ENCODE assay signal across 22 cellular contexts in genomic region chr3:69460034-69460433, GRCh38.
DNase-seq lines count a peak whose midpoint lies in the region; ATAC-seq, FAIRE-seq and TF ChIP-seq lines count a peak whose summit lies in the region.
"Had no signal": no experiment of that assay in that cellular context is flagged by ENCODE, and none has a peak within 500 bp of the region (broad histone marks: within the 10 kb centered on the region; RNA-seq: fewer than 3 reads in every experiment).

No MANE protein-coding gene starts in this region.

- TF ChIP-seq CTCF in brain (conservative IDR thresholded peaks at IDR 0.05) (no peak), keratinocyte (optimal IDR thresholded peaks at IDR 0.05 in 1 of 3, IDR thresholded peaks at IDR 0.05 in 1 of 3, conservative IDR thresholded peaks at IDR 0.05 in 1 of 3; ENCODE audit: extremely low read depth in 1 of 3, insufficient read depth in 2 of 3, low read length in 3 of 3) (no peak), nephron progenitor cell (IDR thresholded peaks at IDR 0.05) (no peak), prostate gland (IDR thresholded peaks at IDR 0.05) (no peak), lower lobe of right lung (IDR thresholded peaks at IDR 0.05) (no peak)

- H3K27ac Mint-ChIP-seq in brain (peak overlapping the region in 4 of 5 experiments; percentile 59 to 90 (median 77)), nephron progenitor cell (no peak overlapping the region)
- H3K27ac Mint-ChIP-seq: CD8-positive, alpha-beta memory T cell had no signal

- no peaks in the 10 kb centered on the region for H4K20me1 ChIP-seq in keratinocyte (ENCODE audit: control insufficient read depth, extremely low read depth, insufficient read depth, low read length)

- H3K9me3 Mint-ChIP-seq in brain (peaks cover 0 to 6% (median 0%) of the 10 kb centered on the region in 5 experiments), nephron progenitor cell (no peaks in the 10 kb centered on the region)
- H3K9me3 Mint-ChIP-seq: CD8-positive, alpha-beta memory T cell had no signal

- DNase-seq in RPMI7951 (ENCODE audit: low read depth) = peak; percentile 15
- DNase-seq in keratinocyte (ENCODE audit: low read depth, low spot score) = no peak
- peak; percentile 29 for DNase-seq in retina
- DNase-seq in nephron progenitor cell = no peak
- DNase-seq in prostate gland (ENCODE audit: low spot score) = no peak
- DNase-seq in lower lobe of right lung = no peak
- DNase-seq: C1 segment of cervical spinal cord; CD8-positive, alpha-beta memory T cell; DMS79; GOT3; NCI-H1105 treated with DMSO at 0.1 percent for 48 hours; NCI-H1930; NCI-H226; NCI-H524; NCI-H82; PC-3 had no signal

- H3K27ac ChIP-seq in keratinocyte (ENCODE audit: control insufficient read depth, insufficient read depth, low read length) = peak overlapping the region; percentile 80
- H3K27ac ChIP-seq in prostate gland = no peak overlapping the region
- no peak overlapping the region for H3K27ac ChIP-seq in lower lobe of right lung
- H3K27ac ChIP-seq: RWPE1 had no signal

- H2AFZ ChIP-seq in keratinocyte (ENCODE audit: control insufficient read depth, low read length) = no peak overlapping the region

- ATAC-seq in lower lobe of right lung = no peak
- ATAC-seq: HCT116, K562, PC-3 had no signal

- no peaks in the 10 kb centered on the region for H3K27me3 Mint-ChIP-seq in brain
- H3K27me3 Mint-ChIP-seq in nephron progenitor cell (ENCODE audit: low read depth, poor library complexity) = no peaks in the 10 kb centered on the region

- H3K4me3 Mint-ChIP-seq in brain (peak overlapping the region in 2 of 5 experiments; percentile 9 to 63), nephron progenitor cell (no peak overlapping the region)
- H3K4me3 Mint-ChIP-seq: CD8-positive, alpha-beta memory T cell had no signal

- dilution Hi-C loops in keratinocyte (cut with MboI; ENCODE audit: extremely low pct_ligation_motif_present, low sequenced_read_pairs) = no loop called here

- H3K36me3 Mint-ChIP-seq in brain = no peaks in the 10 kb centered on the region
- H3K36me3 Mint-ChIP-seq in nephron progenitor cell (ENCODE audit: low read depth) = no peaks in the 10 kb centered on the region
- H3K36me3 Mint-ChIP-seq: CD8-positive, alpha-beta memory T cell had no signal

- H3K36me3 ChIP-seq in keratinocyte (ENCODE audit: control insufficient read depth in 2 of 2, extremely low read depth in 1 of 2, insufficient read depth in 2 of 2, low read length in 2 of 2) = peaks cover 1 to 3% of the 10 kb centered on the region in 2 experiments
- H3K36me3 ChIP-seq in prostate gland = no peaks in the 10 kb centered on the region
- H3K36me3 ChIP-seq in lower lobe of right lung = no peaks in the 10 kb centered on the region

- FAIRE-seq in keratinocyte (lab: Jason Lieb, UNC) = peak; percentile 76
- FAIRE-seq: GM12892, GM18507, K562 had no signal

- H3K27me3 ChIP-seq in keratinocyte (ENCODE audit: control insufficient read depth, extremely low read depth, insufficient read depth, low read length) (no peaks in the 10 kb centered on the region), prostate gland (replicated peaks; ENCODE audit: insufficient read depth) (no peaks in the 10 kb centered on the region), lower lobe of right lung (ENCODE audit: low read depth) (no peaks in the 10 kb centered on the region)

- TF ChIP-seq POLR2A in prostate gland (IDR thresholded peaks at IDR 0.05) = no peak

- 46% methylated on average over 10 of the region's 10 CpGs for WGBS in prostate gland

- H3K9me3 ChIP-seq in keratinocyte (ENCODE audit: control insufficient read depth, low read depth, low read length) = no peaks in the 10 kb centered on the region
- H3K9me3 ChIP-seq in prostate gland = no peaks in the 10 kb centered on the region
- H3K9me3 ChIP-seq in lower lobe of right lung = no peaks in the 10 kb centered on the region

- peaks cover 64% of the 10 kb centered on the region for H3K79me2 ChIP-seq in keratinocyte (ENCODE audit: control insufficient read depth, insufficient read depth, low read length)

- peak overlapping the region; percentile 46 for H3K4me2 ChIP-seq in keratinocyte (ENCODE audit: control insufficient read depth, extremely low read depth, insufficient read depth, low read depth, low read length)

- H3K9ac ChIP-seq in keratinocyte (ENCODE audit: control insufficient read depth, extremely low read depth, insufficient read depth, low read length) = no peak overlapping the region

- H3K4me1 Mint-ChIP-seq in brain (peaks cover 19% of the 10 kb centered on the region), nephron progenitor cell (peaks cover 4% of the 10 kb centered on the region)
- H3K4me1 Mint-ChIP-seq: CD8-positive, alpha-beta memory T cell had no signal

- intact Hi-C loops in prostate gland (cut with DNase I) (no loop called here), lower lobe of right lung (cut with DNase I) (no loop called here)

- no peak overlapping the region for H3K4me3 ChIP-seq in keratinocyte (ENCODE audit: control insufficient read depth in 2 of 3, extremely low read depth in 1 of 3, insufficient read depth in 2 of 3, low read depth in 1 of 3, low read length in 3 of 3)
- no peak overlapping the region for H3K4me3 ChIP-seq in prostate gland
- no peak overlapping the region for H3K4me3 ChIP-seq in lower lobe of right lung
- H3K4me3 ChIP-seq: K562 had no signal

- H3K9me1 ChIP-seq in keratinocyte (ENCODE audit: control insufficient read depth, extremely low read depth, insufficient read depth, low read length) = no peaks in the 10 kb centered on the region

- H3K4me1 ChIP-seq in keratinocyte (ENCODE audit: control insufficient read depth, extremely low read depth, insufficient read depth, low read length) = peaks cover 66% of the 10 kb centered on the region
- no peaks in the 10 kb centered on the region for H3K4me1 ChIP-seq in prostate gland (replicated peaks)
- no peaks in the 10 kb centered on the region for H3K4me1 ChIP-seq in lower lobe of right lung

Comparison
In these comparisons a context has a peak if more than half of its experiments do, and no peak if none do; other contexts are left out.
1. DNase-seq: peak in RPMI7951 (single experiment) and retina (single experiment); none in keratinocyte (single experiment), nephron progenitor cell (single experiment), prostate gland (single experiment) and lower lobe of right lung (single experiment).